In genomic region chr12:9447791-9448614, GRCh38 we compare ENCODE assay signal across 8 cellular contexts.
DNase-seq lines count a peak whose midpoint lies in the region; ATAC-seq and TF ChIP-seq lines count a peak whose summit lies in the region.
"Not testable (repeated sequence)": the region's sequence is repeated elsewhere in the genome, so short reads cannot be mapped to it uniquely, and the experiment has no call there.

No MANE protein-coding gene starts in this region.

- H3K9me3 Mint-ChIP-seq in activated naive CD4-positive, alpha-beta T cell treated with anti-CD3 and anti-CD28 coated beads, Interleukin-2, amount 10 ng/mL, durations not matched to agents 7 days and 5 days; osteocyte (ENCODE audit: unreplicated experiment): not testable (repeated sequence)

- not testable (repeated sequence) for H3K36me3 ChIP-seq in SK-N-MC (ENCODE audit: insufficient read depth, low read length); testis (ENCODE audit: low read depth, missing control alignments)

- CTCF ChIA-PET in GM10248 (lab: Yijun Ruan, JAX): interaction anchor here (1.3 kb wide), 1 partner anchor 21 kb away, joined by 3 read pairs; no protein-coding TSS in a partner anchor
- CTCF ChIA-PET in activated naive CD4-positive, alpha-beta T cell treated with anti-CD3 and anti-CD28 coated beads, Interleukin-2, amount 10 ng/mL, durations not matched to agents 7 days and 5 days (lab: Charles Lee): interaction anchor here (1.7 kb wide), 1 partner anchor 260 kb away, joined by 4 read pairs; no protein-coding TSS in a partner anchor

- not testable (repeated sequence) for H3K36me3 Mint-ChIP-seq in activated naive CD4-positive, alpha-beta T cell treated with anti-CD3 and anti-CD28 coated beads, Interleukin-2, amount 10 ng/mL, durations not matched to agents 7 days and 5 days; osteocyte (ENCODE audit: unreplicated experiment)

- peak overlapping the region; percentile 90 for H3K27ac Mint-ChIP-seq in activated naive CD4-positive, alpha-beta T cell treated with anti-CD3 and anti-CD28 coated beads, Interleukin-2, amount 10 ng/mL, durations not matched to agents 7 days and 5 days
- H3K27ac Mint-ChIP-seq in osteocyte (ENCODE audit: unreplicated experiment): peak overlapping the region; percentile 61

- H3K9me3 ChIP-seq in SK-N-MC (ENCODE audit: low read depth, low read length); testis: not testable (repeated sequence)

- H3K27ac ChIP-seq in SK-N-MC, testis: not testable (repeated sequence)

- not testable (repeated sequence) for H3K27me3 Mint-ChIP-seq in activated naive CD4-positive, alpha-beta T cell treated with anti-CD3 and anti-CD28 coated beads, Interleukin-2, amount 10 ng/mL, durations not matched to agents 7 days and 5 days; osteocyte (ENCODE audit: unreplicated experiment)

- H3K27me3 ChIP-seq in testis: not testable (repeated sequence)

- not testable (repeated sequence) for TF ChIP-seq POLR2A in NB4 (IDR thresholded peaks at IDR 0.05; ENCODE audit: extremely low read depth, insufficient read length); testis (IDR thresholded peaks at IDR 0.05)

- intact Hi-C loops in head of caudate nucleus (cut with DNase I); testis (cut with DNase I; ENCODE audit: low total_unique reads): not testable (repeated sequence)

- POLR2A ChIA-PET in GM10248 (lab: Yijun Ruan, JAX): not testable (repeated sequence)

- H3K4me3 ChIP-seq in NB4 (ENCODE audit: low read depth, low read length): peak overlapping the region; percentile 68
- H3K4me3 ChIP-seq in SK-N-MC: peak overlapping the region; percentile 85
- peak overlapping the region; percentile 54 to 67 for H3K4me3 ChIP-seq in testis

- H3K4me1 ChIP-seq in testis: not testable (repeated sequence)

- WGBS in testis, 2 donors: 0% methylated on average over 39 to 54 of the region's 61 CpGs

- H3K4me3 Mint-ChIP-seq in activated naive CD4-positive, alpha-beta T cell treated with anti-CD3 and anti-CD28 coated beads, Interleukin-2, amount 10 ng/mL, durations not matched to agents 7 days and 5 days: peak overlapping the region; percentile 86
- H3K4me3 Mint-ChIP-seq in osteocyte (ENCODE audit: unreplicated experiment): peak overlapping the region; percentile 94

- peak overlapping the region; percentile 78 for H3K9ac ChIP-seq in SK-N-MC (ENCODE audit: insufficient read length)

- H3K4me1 Mint-ChIP-seq in activated naive CD4-positive, alpha-beta T cell treated with anti-CD3 and anti-CD28 coated beads, Interleukin-2, amount 10 ng/mL, durations not matched to agents 7 days and 5 days: peaks cover 28% of the 10 kb centered on the region
- not testable (repeated sequence) for H3K4me1 Mint-ChIP-seq in osteocyte (ENCODE audit: unreplicated experiment)

- DNase-seq in GM10248 (ENCODE audit: extremely low spot score): peak; percentile 73
- peak; percentile 81 for DNase-seq in NB4 (ENCODE audit: low read depth)
- DNase-seq in SK-N-MC (ENCODE audit: low read depth, low spot score): not testable (repeated sequence)
- peak; percentile 95 for DNase-seq in activated naive CD4-positive, alpha-beta T cell treated with anti-CD3 and anti-CD28 coated beads, Interleukin-2, amount 10 ng/mL, durations not matched to agents 7 days and 5 days
- DNase-seq in head of caudate nucleus: peak; percentile 79 to 95 (median 90)
- peak; percentile 95 for DNase-seq in osteocyte (ENCODE audit: extremely low spot score, unreplicated experiment)
- DNase-seq in testis: peak; percentile 94

- ATAC-seq in HG02571 (IDR thresholded peaks at IDR 0.05; ENCODE audit: unreplicated experiment): peak; percentile 64

- not testable (repeated sequence) for TF ChIP-seq CTCF in GM10248 (IDR thresholded peaks at IDR 0.05; ENCODE audit: control extremely low read depth, extremely low read depth, low read depth, missing control alignments); NB4 (IDR thresholded peaks at IDR 0.05; ENCODE audit: low read depth, low read length); osteocyte (IDR thresholded peaks at IDR 0.05); testis (IDR thresholded peaks at IDR 0.05)
